ENCODE assay signal across 1 cellular context in the genomic region with DNA sequence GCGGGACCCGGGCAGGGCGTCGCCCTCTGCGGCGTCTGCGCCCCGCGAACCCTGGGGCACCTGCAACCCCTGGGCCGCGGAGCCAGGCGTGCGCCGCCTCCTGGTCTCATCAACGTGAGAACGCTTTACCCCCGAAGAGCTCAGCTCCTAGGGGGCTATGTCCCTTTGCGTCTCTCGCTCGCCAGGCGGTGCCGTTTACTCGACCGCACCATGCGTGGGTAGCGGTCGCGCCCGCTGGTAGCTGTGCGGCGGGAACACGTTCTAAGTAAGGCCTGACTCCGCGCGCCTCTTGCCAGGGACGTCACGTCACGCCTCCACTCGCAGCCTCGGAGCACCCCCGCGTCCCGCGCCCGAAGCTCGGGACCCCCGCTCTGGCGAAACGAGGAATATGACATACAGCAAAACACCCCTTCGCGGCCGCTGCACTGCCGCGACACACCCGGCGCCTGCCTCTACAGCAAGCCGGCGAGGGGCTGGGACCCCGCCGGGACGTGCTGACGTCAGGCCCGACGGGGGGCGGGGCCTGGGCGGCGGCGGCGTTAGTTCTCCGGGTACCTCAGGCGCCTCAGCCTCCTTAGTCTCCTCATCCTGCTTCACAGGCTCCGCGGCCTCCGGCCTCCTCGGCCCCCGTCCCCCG.
A peak's percentile ranks its signal among the peaks of the same experiment; 100 is the strongest.
TF ChIP-seq lines count a peak whose summit lies in the region.

A gene with protein sequence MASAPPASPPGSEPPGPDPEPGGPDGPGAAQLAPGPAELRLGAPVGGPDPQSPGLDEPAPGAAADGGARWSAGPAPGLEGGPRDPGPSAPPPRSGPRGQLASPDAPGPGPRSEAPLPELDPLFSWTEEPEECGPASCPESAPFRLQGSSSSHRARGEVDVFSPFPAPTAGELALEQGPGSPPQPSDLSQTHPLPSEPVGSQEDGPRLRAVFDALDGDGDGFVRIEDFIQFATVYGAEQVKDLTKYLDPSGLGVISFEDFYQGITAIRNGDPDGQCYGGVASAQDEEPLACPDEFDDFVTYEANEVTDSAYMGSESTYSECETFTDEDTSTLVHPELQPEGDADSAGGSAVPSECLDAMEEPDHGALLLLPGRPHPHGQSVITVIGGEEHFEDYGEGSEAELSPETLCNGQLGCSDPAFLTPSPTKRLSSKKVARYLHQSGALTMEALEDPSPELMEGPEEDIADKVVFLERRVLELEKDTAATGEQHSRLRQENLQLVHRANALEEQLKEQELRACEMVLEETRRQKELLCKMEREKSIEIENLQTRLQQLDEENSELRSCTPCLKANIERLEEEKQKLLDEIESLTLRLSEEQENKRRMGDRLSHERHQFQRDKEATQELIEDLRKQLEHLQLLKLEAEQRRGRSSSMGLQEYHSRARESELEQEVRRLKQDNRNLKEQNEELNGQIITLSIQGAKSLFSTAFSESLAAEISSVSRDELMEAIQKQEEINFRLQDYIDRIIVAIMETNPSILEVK (plus strand): TSS at position 568 of the 637 bp plus-strand sequence. CDS start 358 bp downstream, outside the sequence.

TF ChIP-seq in HepG2, 621 proteins besides CTCF, POLR2A, EP300 and RAD21 (continued from another document and continues in another):
- TF ChIP-seq, protein P1, sequence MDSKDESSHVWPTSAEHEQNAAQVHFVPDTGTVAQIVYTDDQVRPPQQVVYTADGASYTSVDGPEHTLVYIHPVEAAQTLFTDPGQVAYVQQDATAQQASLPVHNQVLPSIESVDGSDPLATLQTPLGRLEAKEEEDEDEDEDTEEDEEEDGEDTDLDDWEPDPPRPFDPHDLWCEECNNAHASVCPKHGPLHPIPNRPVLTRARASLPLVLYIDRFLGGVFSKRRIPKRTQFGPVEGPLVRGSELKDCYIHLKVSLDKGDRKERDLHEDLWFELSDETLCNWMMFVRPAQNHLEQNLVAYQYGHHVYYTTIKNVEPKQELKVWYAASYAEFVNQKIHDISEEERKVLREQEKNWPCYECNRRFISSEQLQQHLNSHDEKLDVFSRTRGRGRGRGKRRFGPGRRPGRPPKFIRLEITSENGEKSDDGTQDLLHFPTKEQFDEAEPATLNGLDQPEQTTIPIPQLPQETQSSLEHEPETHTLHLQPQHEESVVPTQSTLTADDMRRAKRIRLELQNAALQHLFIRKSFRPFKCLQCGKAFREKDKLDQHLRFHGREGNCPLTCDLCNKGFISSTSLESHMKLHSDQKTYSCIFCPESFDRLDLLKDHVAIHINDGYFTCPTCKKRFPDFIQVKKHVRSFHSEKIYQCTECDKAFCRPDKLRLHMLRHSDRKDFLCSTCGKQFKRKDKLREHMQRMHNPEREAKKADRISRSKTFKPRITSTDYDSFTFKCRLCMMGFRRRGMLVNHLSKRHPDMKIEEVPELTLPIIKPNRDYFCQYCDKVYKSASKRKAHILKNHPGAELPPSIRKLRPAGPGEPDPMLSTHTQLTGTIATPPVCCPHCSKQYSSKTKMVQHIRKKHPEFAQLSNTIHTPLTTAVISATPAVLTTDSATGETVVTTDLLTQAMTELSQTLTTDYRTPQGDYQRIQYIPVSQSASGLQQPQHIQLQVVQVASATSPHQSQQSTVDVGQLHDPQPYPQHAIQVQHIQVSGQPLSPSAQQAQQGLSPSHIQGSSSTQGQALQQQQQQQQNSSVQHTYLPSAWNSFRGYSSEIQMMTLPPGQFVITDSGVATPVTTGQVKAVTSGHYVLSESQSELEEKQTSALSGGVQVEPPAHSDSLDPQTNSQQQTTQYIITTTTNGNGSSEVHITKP (CRISPR knock-in tag; IDR thresholded peaks at IDR 0.05; ENCODE audit: low read depth) = 0 out of 2 replicates have a peak, but pooled peaks have one; percentile 28
- TF ChIP-seq SIX1 (CRISPR knock-in tag; IDR thresholded peaks at IDR 0.05; ENCODE audit: borderline replicate concordance) (no peak), MTF2 (CRISPR knock-in tag; IDR thresholded peaks at IDR 0.05; ENCODE audit: borderline replicate concordance) (peak; percentile 79; the same call in 1 of the 2 replicates), NKX3-1 (CRISPR knock-in tag; IDR thresholded peaks at IDR 0.05) (peak; percentile 56; the same call in 1 of the 2 replicates), TBP (CRISPR knock-in tag; IDR thresholded peaks at IDR 0.05) (no peak), AGO2 (optimal IDR thresholded peaks at IDR 0.05; ENCODE audit: low read depth, low read length) (peak; percentile 50), ETV6 (CRISPR knock-in tag; conservative IDR thresholded peaks at IDR 0.05) (no peak), ZNF839 (CRISPR knock-in tag; IDR thresholded peaks at IDR 0.05; ENCODE audit: borderline replicate concordance) (peak; percentile 60; the same call in 1 of the 2 replicates), ZSCAN25 (CRISPR knock-in tag; IDR thresholded peaks at IDR 0.05) (no peak), HCFC1 (IDR thresholded peaks at IDR 0.05; ENCODE audit: low read depth, low read length) (no peak), ZNF121 (CRISPR knock-in tag; IDR thresholded peaks at IDR 0.05) (peak; percentile 71), ZNF30 (CRISPR knock-in tag; IDR thresholded peaks at IDR 0.05) (peak; percentile 96; the same call in 1 of the 2 replicates), NFRKB (IDR thresholded peaks at IDR 0.05) (no peak), TEAD2 (CRISPR knock-in tag; IDR thresholded peaks at IDR 0.05) (peak; percentile 52; the same call in 1 of the 2 replicates), BRCA1 (CRISPR knock-in tag; IDR thresholded peaks at IDR 0.05) (0 out of 2 replicates have a peak, but pooled peaks have one; percentile 37), IRF2 (CRISPR knock-in tag; IDR thresholded peaks at IDR 0.05) (peak; percentile 25; the same call in 1 of the 2 replicates), ZNF205 (CRISPR knock-in tag; IDR thresholded peaks at IDR 0.05) (0 out of 2 replicates have a peak, but pooled peaks have one; percentile 43)
- TF ChIP-seq, protein P2, sequence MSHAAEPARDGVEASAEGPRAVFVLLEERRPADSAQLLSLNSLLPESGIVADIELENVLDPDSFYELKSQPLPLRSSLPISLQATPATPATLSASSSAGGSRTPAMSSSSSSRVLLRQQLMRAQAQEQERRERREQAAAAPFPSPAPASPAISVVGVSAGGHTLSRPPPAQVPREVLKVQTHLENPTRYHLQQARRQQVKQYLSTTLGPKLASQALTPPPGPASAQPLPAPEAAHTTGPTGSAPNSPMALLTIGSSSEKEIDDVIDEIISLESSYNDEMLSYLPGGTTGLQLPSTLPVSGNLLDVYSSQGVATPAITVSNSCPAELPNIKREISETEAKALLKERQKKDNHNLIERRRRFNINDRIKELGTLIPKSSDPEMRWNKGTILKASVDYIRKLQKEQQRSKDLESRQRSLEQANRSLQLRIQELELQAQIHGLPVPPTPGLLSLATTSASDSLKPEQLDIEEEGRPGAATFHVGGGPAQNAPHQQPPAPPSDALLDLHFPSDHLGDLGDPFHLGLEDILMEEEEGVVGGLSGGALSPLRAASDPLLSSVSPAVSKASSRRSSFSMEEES (CRISPR knock-in tag; IDR thresholded peaks at IDR 0.05) = no peak
- TF ChIP-seq, protein P3, sequence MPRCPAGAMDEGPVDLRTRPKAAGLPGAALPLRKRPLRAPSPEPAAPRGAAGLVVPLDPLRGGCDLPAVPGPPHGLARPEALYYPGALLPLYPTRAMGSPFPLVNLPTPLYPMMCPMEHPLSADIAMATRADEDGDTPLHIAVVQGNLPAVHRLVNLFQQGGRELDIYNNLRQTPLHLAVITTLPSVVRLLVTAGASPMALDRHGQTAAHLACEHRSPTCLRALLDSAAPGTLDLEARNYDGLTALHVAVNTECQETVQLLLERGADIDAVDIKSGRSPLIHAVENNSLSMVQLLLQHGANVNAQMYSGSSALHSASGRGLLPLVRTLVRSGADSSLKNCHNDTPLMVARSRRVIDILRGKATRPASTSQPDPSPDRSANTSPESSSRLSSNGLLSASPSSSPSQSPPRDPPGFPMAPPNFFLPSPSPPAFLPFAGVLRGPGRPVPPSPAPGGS (CRISPR knock-in tag; IDR thresholded peaks at IDR 0.05) = 0 out of 2 replicates have a peak, but pooled peaks have one; percentile 36
- TF ChIP-seq, protein P4, sequence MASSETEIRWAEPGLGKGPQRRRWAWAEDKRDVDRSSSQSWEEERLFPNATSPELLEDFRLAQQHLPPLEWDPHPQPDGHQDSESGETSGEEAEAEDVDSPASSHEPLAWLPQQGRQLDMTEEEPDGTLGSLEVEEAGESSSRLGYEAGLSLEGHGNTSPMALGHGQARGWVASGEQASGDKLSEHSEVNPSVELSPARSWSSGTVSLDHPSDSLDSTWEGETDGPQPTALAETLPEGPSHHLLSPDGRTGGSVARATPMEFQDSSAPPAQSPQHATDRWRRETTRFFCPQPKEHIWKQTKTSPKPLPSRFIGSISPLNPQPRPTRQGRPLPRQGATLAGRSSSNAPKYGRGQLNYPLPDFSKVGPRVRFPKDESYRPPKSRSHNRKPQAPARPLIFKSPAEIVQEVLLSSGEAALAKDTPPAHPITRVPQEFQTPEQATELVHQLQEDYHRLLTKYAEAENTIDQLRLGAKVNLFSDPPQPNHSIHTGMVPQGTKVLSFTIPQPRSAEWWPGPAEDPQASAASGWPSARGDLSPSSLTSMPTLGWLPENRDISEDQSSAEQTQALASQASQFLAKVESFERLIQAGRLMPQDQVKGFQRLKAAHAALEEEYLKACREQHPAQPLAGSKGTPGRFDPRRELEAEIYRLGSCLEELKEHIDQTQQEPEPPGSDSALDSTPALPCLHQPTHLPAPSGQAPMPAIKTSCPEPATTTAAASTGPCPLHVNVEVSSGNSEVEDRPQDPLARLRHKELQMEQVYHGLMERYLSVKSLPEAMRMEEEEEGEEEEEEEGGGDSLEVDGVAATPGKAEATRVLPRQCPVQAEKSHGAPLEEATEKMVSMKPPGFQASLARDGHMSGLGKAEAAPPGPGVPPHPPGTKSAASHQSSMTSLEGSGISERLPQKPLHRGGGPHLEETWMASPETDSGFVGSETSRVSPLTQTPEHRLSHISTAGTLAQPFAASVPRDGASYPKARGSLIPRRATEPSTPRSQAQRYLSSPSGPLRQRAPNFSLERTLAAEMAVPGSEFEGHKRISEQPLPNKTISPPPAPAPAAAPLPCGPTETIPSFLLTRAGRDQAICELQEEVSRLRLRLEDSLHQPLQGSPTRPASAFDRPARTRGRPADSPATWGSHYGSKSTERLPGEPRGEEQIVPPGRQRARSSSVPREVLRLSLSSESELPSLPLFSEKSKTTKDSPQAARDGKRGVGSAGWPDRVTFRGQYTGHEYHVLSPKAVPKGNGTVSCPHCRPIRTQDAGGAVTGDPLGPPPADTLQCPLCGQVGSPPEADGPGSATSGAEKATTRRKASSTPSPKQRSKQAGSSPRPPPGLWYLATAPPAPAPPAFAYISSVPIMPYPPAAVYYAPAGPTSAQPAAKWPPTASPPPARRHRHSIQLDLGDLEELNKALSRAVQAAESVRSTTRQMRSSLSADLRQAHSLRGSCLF (CRISPR knock-in tag; IDR thresholded peaks at IDR 0.05; ENCODE audit: borderline replicate concordance) = no peak
- TF ChIP-seq, protein P5, sequence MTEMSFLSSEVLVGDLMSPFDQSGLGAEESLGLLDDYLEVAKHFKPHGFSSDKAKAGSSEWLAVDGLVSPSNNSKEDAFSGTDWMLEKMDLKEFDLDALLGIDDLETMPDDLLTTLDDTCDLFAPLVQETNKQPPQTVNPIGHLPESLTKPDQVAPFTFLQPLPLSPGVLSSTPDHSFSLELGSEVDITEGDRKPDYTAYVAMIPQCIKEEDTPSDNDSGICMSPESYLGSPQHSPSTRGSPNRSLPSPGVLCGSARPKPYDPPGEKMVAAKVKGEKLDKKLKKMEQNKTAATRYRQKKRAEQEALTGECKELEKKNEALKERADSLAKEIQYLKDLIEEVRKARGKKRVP (CRISPR knock-in tag; IDR thresholded peaks at IDR 0.05) = no peak
- TF ChIP-seq, protein P6, sequence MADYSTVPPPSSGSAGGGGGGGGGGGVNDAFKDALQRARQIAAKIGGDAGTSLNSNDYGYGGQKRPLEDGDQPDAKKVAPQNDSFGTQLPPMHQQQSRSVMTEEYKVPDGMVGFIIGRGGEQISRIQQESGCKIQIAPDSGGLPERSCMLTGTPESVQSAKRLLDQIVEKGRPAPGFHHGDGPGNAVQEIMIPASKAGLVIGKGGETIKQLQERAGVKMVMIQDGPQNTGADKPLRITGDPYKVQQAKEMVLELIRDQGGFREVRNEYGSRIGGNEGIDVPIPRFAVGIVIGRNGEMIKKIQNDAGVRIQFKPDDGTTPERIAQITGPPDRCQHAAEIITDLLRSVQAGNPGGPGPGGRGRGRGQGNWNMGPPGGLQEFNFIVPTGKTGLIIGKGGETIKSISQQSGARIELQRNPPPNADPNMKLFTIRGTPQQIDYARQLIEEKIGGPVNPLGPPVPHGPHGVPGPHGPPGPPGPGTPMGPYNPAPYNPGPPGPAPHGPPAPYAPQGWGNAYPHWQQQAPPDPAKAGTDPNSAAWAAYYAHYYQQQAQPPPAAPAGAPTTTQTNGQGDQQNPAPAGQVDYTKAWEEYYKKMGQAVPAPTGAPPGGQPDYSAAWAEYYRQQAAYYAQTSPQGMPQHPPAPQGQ (CRISPR knock-in tag; IDR thresholded peaks at IDR 0.05; ENCODE audit: borderline replicate concordance) = no peak
- TF ChIP-seq, protein P7, sequence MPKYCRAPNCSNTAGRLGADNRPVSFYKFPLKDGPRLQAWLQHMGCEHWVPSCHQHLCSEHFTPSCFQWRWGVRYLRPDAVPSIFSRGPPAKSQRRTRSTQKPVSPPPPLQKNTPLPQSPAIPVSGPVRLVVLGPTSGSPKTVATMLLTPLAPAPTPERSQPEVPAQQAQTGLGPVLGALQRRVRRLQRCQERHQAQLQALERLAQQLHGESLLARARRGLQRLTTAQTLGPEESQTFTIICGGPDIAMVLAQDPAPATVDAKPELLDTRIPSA (CRISPR knock-in tag; IDR thresholded peaks at IDR 0.05; ENCODE audit: borderline replicate concordance) = peak; percentile 81; the same call in 1 of the 2 replicates
- TF ChIP-seq, protein P8, sequence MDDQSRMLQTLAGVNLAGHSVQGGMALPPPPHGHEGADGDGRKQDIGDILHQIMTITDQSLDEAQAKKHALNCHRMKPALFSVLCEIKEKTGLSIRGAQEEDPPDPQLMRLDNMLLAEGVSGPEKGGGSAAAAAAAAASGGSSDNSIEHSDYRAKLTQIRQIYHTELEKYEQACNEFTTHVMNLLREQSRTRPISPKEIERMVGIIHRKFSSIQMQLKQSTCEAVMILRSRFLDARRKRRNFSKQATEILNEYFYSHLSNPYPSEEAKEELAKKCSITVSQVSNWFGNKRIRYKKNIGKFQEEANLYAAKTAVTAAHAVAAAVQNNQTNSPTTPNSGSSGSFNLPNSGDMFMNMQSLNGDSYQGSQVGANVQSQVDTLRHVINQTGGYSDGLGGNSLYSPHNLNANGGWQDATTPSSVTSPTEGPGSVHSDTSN (CRISPR knock-in tag; IDR thresholded peaks at IDR 0.05; ENCODE audit: borderline replicate concordance) = 0 out of 2 replicates have a peak, but pooled peaks have one; percentile 63
- TF ChIP-seq, protein P9, sequence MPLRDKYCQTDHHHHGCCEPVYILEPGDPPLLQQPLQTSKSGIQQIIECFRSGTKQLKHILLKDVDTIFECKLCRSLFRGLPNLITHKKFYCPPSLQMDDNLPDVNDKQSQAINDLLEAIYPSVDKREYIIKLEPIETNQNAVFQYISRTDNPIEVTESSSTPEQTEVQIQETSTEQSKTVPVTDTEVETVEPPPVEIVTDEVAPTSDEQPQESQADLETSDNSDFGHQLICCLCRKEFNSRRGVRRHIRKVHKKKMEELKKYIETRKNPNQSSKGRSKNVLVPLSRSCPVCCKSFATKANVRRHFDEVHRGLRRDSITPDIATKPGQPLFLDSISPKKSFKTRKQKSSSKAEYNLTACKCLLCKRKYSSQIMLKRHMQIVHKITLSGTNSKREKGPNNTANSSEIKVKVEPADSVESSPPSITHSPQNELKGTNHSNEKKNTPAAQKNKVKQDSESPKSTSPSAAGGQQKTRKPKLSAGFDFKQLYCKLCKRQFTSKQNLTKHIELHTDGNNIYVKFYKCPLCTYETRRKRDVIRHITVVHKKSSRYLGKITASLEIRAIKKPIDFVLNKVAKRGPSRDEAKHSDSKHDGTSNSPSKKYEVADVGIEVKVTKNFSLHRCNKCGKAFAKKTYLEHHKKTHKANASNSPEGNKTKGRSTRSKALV (CRISPR knock-in tag; IDR thresholded peaks at IDR 0.05) = peak; percentile 82
